30 cellular contexts compared by ENCODE assay signal in genomic region chr16:87358696-87359095, GRCh38.
"Had no signal": no experiment of that assay in that cellular context is flagged by ENCODE, and none has a peak within 500 bp of the region (broad histone marks: within the 10 kb centered on the region; RNA-seq: fewer than 3 reads in every experiment).

No MANE protein-coding gene starts in this region.

- H3K4me3 ChIP-seq: K562, Peyer's patch, SJCRH30, SK-N-MC had no signal

- H3K9me3 ChIP-seq: Peyer's patch, SJCRH30 had no signal

- DNase-seq: activated CD4-positive, alpha-beta T cell treated with anti-CD3 and anti-CD28 coated beads, Interleukin-2, amount 10 ng/mL, durations not matched to agents 24 days and 14 days; activated CD4-positive, alpha-beta T cell treated with anti-CD3 and anti-CD28 coated beads, Interleukin-2, amount 50 U/mL, for 4 hours; activated CD8-positive, alpha-beta T cell treated with anti-CD3 and anti-CD28 coated beads for 36 hours; activated effector memory CD4-positive, alpha-beta T cell treated with anti-CD3 and anti-CD28 coated beads, Interleukin-2, amount 50 U/mL, for 16 hours; activated naive CD4-positive, alpha-beta T cell; activated naive CD4-positive, alpha-beta T cell treated with anti-CD3 and anti-CD28 coated beads, Interleukin-2, amount 50 U/mL, for 16 hours; activated naive CD8-positive, alpha-beta T cell treated with anti-CD3 and anti-CD28 coated beads for 36 hours; activated T-cell treated with anti-CD3 and anti-CD28 coated beads, Interleukin-2, amount 50 U/mL, for 1 hour; activated T-cell treated with anti-CD3 and anti-CD28 coated beads, Interleukin-2, amount 50 U/mL, for 72 hours; amniotic stem cell; aorta; brain microvascular endothelial cell; NCI-H1105; NCI-H1417 treated with DMSO at 0.1 percent for 48 hours; NCI-H187 treated with DMSO at 0.1 percent for 48 hours; NCI-H2081; NCI-H2171 treated with DMSO at 0.1 percent for 48 hours; NCI-H2227 treated with DMSO at 0.1 percent for 48 hours; NCI-H446; NCI-H510A treated with DMSO at 0.1 percent for 48 hours; NCI-H526 treated with DMSO at 0.1 percent for 48 hours; NCI-H774; PC-3; Peyer's patch; RPMI8226; T1000 had no signal

- H3K27ac ChIP-seq: brain microvascular endothelial cell, Peyer's patch, SJCRH30, SK-N-MC had no signal

- ATAC-seq: activated CD8-positive, alpha-beta T cell treated with anti-CD3 and anti-CD28 coated beads for 36 hours; activated T-cell treated with anti-CD3 and anti-CD28 coated beads, Interleukin-2, amount 50 U/mL, for 72 hours; activated T-helper 17 cell treated with anti-CD3 and anti-CD28 coated beads, Interleukin-2, amount 50 U/mL, for 72 hours; K562; PC-3 had no signal

- H3K27me3 ChIP-seq: brain microvascular endothelial cell, Peyer's patch, SJCRH30 had no signal

- H3K36me3 ChIP-seq: SJCRH30 had no signal

- H3K4me1 ChIP-seq: SJCRH30 had no signal
